ENCODE assay signal across 12 cellular contexts in genomic region chr12:60106207-60106606, GRCh38.
A peak's percentile ranks its signal among the peaks of the same experiment; 100 is the strongest.
DNase-seq lines count a peak whose midpoint lies in the region; ATAC-seq and TF ChIP-seq lines count a peak whose summit lies in the region.
"Had no signal": no experiment of that assay in that cellular context is flagged by ENCODE, and none has a peak within 500 bp of the region (broad histone marks: within the 10 kb centered on the region; RNA-seq: fewer than 3 reads in every experiment).

No MANE protein-coding gene starts in this region.

- POLR2A ChIA-PET in IMR-90 (lab: Charles Lee; ENCODE audit: unreplicated experiment): no interaction called here

- H3K36me3 ChIP-seq in IMR-90 (ENCODE audit: control insufficient read depth, insufficient read depth, low read length) (no peaks in the 10 kb centered on the region), adipocyte (ENCODE audit: control insufficient read depth, insufficient read depth, low read length, severe bottlenecking) (no peaks in the 10 kb centered on the region), hepatocyte (replicated peaks; ENCODE audit: insufficient read depth, low read depth) (no peaks in the 10 kb centered on the region)
- H3K36me3 ChIP-seq: SJCRH30, spleen had no signal

- H3K9ac ChIP-seq in IMR-90 (ENCODE audit: low read depth, low read length) (no peak overlapping the region), adipocyte (ENCODE audit: low read length) (no peak overlapping the region)

- H3K14ac ChIP-seq in IMR-90 (replicated peaks; ENCODE audit: low read depth, low read length): no peak overlapping the region

- intact Hi-C loops in IMR-90 (cut with micrococcal nuclease): loop anchor here (2.0 kb wide), 1 partner anchor 389 kb away; no protein-coding TSS in a partner anchor

- H2AFZ ChIP-seq in IMR-90 (replicated peaks; ENCODE audit: low read length, poor library complexity) (no peak overlapping the region), hepatocyte (no peak overlapping the region)

- H2BK120ac ChIP-seq in IMR-90 (ENCODE audit: low read depth, low read length): no peak overlapping the region

- no peak overlapping the region for H4K8ac ChIP-seq in IMR-90 (ENCODE audit: low read depth in 2 of 2, low read length in 2 of 2)

- H3K27me3 ChIP-seq in IMR-90 (ENCODE audit: control insufficient read depth, insufficient read depth, low read length): no peaks in the 10 kb centered on the region
- no peaks in the 10 kb centered on the region for H3K27me3 ChIP-seq in adipocyte (replicated peaks; ENCODE audit: control insufficient read depth, insufficient read depth, low read length)
- no peaks in the 10 kb centered on the region for H3K27me3 ChIP-seq in hepatocyte
- H3K27me3 ChIP-seq: SJCRH30, spleen had no signal

- no peak overlapping the region for H3K23ac ChIP-seq in IMR-90 (ENCODE audit: low read depth, low read length)

- DNase-seq in AG09319 (ENCODE audit: extremely low read depth, low read depth) (no peak), IMR-90 (peak; percentile 47), adipocyte (ENCODE audit: low read depth) (peak; percentile 51), hepatocyte (ENCODE audit: low spot score) (no peak), G401 (ENCODE audit: low spot score) (no peak), DMS79 treated with DMSO at 0.1 percent for 48 hours (lab: John Stamatoyannopoulos, UW) (no peak)
- DNase-seq in stimulated activated naive CD4-positive, alpha-beta T cell (lab: John Stamatoyannopoulos, UW): no peak
- DNase-seq: COR-L47; effector CD4-positive, alpha-beta T cell; SJCRH30; spleen had no signal

- TF ChIP-seq CTCF in AG09319 (IDR thresholded peaks at IDR 0.05; ENCODE audit: low read depth, low read length) (peak; percentile 36), IMR-90 (conservative IDR thresholded peaks at IDR 0.05; ENCODE audit: low read depth, low read length) (peak; percentile 48), hepatocyte (IDR thresholded peaks at IDR 0.05; ENCODE audit: poor library complexity) (peak; percentile 49)

- H2BK15ac ChIP-seq in IMR-90 (ENCODE audit: low read depth, low read length): no peak overlapping the region

- H3K9me3 ChIP-seq in IMR-90 (ENCODE audit: control insufficient read depth, insufficient read depth, low read length): no peaks in the 10 kb centered on the region
- no peaks in the 10 kb centered on the region for H3K9me3 ChIP-seq in adipocyte (ENCODE audit: control insufficient read depth, low read length)
- H3K9me3 ChIP-seq in hepatocyte (ENCODE audit: low read depth): no peaks in the 10 kb centered on the region
- H3K9me3 ChIP-seq: SJCRH30, spleen had no signal

- no peak overlapping the region for H3K4ac ChIP-seq in IMR-90 (ENCODE audit: low read depth, low read length)

- H2AK5ac ChIP-seq in IMR-90 (ENCODE audit: low read depth, low read length): no peak overlapping the region

- H3K9me1 ChIP-seq in IMR-90 (ENCODE audit: insufficient read depth, low read length): no peaks in the 10 kb centered on the region

- CTCF ChIA-PET in IMR-90 (lab: Yijun Ruan, JAX): interaction anchor here (0.8 kb wide), 2 partner anchors 10 to 388 kb away, joined by 3 read pairs; no protein-coding TSS in a partner anchor

- no peak overlapping the region for H3K27ac ChIP-seq in IMR-90 (ENCODE audit: insufficient read depth, low read length)
- H3K27ac ChIP-seq in hepatocyte: no peak overlapping the region
- H3K27ac ChIP-seq: SJCRH30, spleen had no signal

- H3K4me1 ChIP-seq in IMR-90 (ENCODE audit: control insufficient read depth, insufficient read depth, low read length) (no peaks in the 10 kb centered on the region; the same call in 1 of the 2 replicates), adipocyte (ENCODE audit: control insufficient read depth, insufficient read depth, low read length) (peaks cover 7% of the 10 kb centered on the region), hepatocyte (ENCODE audit: insufficient read depth) (no peaks in the 10 kb centered on the region)
- H3K4me1 ChIP-seq: SJCRH30, spleen had no signal

- H3K4me2 ChIP-seq in IMR-90 (ENCODE audit: low read depth, low read length): peak overlapping the region; percentile 45; the same call in 1 of the 2 replicates
- no peak overlapping the region for H3K4me2 ChIP-seq in hepatocyte

- H4K91ac ChIP-seq in IMR-90 (ENCODE audit: insufficient read depth, low read depth, low read length): no peak overlapping the region

- H3K79me2 ChIP-seq in hepatocyte: no peaks in the 10 kb centered on the region

- H3K9me2 ChIP-seq in hepatocyte (replicated peaks; ENCODE audit: insufficient read depth): no peaks in the 10 kb centered on the region

- no peak overlapping the region for H4K5ac ChIP-seq in IMR-90 (ENCODE audit: low read depth, low read length)

- in situ Hi-C loops in IMR-90 (cut with MboI; ENCODE audit: low sequenced_read_pairs) (loop anchor here (25.0 kb wide), 1 partner anchor 381 kb away; no protein-coding TSS in a partner anchor), G401 (cut with HindIII; ENCODE audit: low sequenced_read_pairs) (no loop called here)

- H2AK9ac ChIP-seq in IMR-90 (replicated peaks; ENCODE audit: low read depth, low read length, poor library complexity): no peak overlapping the region

- peak; percentile 57 for TF ChIP-seq RAD21 in IMR-90 (IDR thresholded peaks at IDR 0.05; ENCODE audit: low read length)

- H3K79me1 ChIP-seq in IMR-90 (ENCODE audit: low read depth in 1 of 2, low read length in 2 of 2): no peaks in the 10 kb centered on the region

- BruUV-seq in IMR-90 (replicated peaks; lab: Mats Ljungman, UMichigan): no TSS peak

- no CpG with 5 or more reads among the region's 1 CpG for WGBS in IMR-90 (ENCODE audit: extremely low coverage in 2 of 2, insufficient read length in 1 of 2), 2 experiments
- WGBS in hepatocyte (ENCODE audit: low lambda C conversion rate, missing lambda C conversion rate): 52% methylated on average over 1 of the region's 1 CpG

- H4K20me1 ChIP-seq in IMR-90 (ENCODE audit: insufficient read depth, low read length) (no peaks in the 10 kb centered on the region), hepatocyte (ENCODE audit: insufficient read depth, poor library complexity, severe bottlenecking) (no peaks in the 10 kb centered on the region)

- ATAC-seq in IMR-90 (ENCODE audit: low read depth): peak; percentile 68
- no peak for ATAC-seq in HG03460 (IDR thresholded peaks at IDR 0.05; ENCODE audit: unreplicated experiment)

- TF ChIP-seq POLR2A in IMR-90 (IDR thresholded peaks at IDR 0.05; ENCODE audit: low read depth, low read length): no peak

- dilution Hi-C loops in IMR-90 (cut with HindIII; ENCODE audit: low sequenced_read_pairs, unreplicated experiment): no loop called here

- no peak overlapping the region for H3K18ac ChIP-seq in IMR-90 (ENCODE audit: low read depth, low read length)

- H3K56ac ChIP-seq in IMR-90 (ENCODE audit: extremely low read depth, insufficient read depth, low read length): no peak overlapping the region

- H3K4me3 ChIP-seq in IMR-90 (ENCODE audit: insufficient read depth, low read depth, low read length) (no peak overlapping the region), adipocyte (ENCODE audit: low read length) (no peak overlapping the region), hepatocyte (no peak overlapping the region)
- H3K4me3 ChIP-seq: SJCRH30, spleen had no signal

- H2BK5ac ChIP-seq in IMR-90 (ENCODE audit: low read depth, low read length, poor library complexity, severe bottlenecking): no peak overlapping the region

- H2BK20ac ChIP-seq in IMR-90 (ENCODE audit: low read depth, low read length): no peak overlapping the region

TF ChIP-seq in IMR-90, 13 proteins besides CTCF, POLR2A, EP300 and RAD21:
- no peak for TF ChIP-seq CEBPB (IDR thresholded peaks at IDR 0.05; ENCODE audit: low read depth, low read length)
- TF ChIP-seq SMC3 (IDR thresholded peaks at IDR 0.05; ENCODE audit: low read depth, low read length): peak; percentile 38
- TF ChIP-seq MAZ (IDR thresholded peaks at IDR 0.05; ENCODE audit: borderline replicate concordance, low read depth, low read length): no peak

Comparison
In these comparisons a context has a peak if more than half of its experiments do, and no peak if none do; other contexts are left out.
1. DNase-seq: peak in IMR-90 (single experiment) and adipocyte (single experiment); none in AG09319 (single experiment), hepatocyte (single experiment), G401 (single experiment), stimulated activated naive CD4-positive, alpha-beta T cell (0 of 6) and DMS79 treated with DMSO at 0.1 percent for 48 hours (single experiment).
2. Peak in every context shown above with its lines, with median percentiles within 50 percentile points of each other: CTCF ChIP-seq.